ENCODE assay signal across 1 cellular context in genomic region chr16:52439750-52440149, GRCh38.
TF ChIP-seq lines count a peak whose summit lies in the region.

No MANE protein-coding gene starts in this region.

TF ChIP-seq in GM23338, 12 proteins besides CTCF, POLR2A, EP300 and RAD21 (continued from another document):
- TF ChIP-seq, protein P1, sequence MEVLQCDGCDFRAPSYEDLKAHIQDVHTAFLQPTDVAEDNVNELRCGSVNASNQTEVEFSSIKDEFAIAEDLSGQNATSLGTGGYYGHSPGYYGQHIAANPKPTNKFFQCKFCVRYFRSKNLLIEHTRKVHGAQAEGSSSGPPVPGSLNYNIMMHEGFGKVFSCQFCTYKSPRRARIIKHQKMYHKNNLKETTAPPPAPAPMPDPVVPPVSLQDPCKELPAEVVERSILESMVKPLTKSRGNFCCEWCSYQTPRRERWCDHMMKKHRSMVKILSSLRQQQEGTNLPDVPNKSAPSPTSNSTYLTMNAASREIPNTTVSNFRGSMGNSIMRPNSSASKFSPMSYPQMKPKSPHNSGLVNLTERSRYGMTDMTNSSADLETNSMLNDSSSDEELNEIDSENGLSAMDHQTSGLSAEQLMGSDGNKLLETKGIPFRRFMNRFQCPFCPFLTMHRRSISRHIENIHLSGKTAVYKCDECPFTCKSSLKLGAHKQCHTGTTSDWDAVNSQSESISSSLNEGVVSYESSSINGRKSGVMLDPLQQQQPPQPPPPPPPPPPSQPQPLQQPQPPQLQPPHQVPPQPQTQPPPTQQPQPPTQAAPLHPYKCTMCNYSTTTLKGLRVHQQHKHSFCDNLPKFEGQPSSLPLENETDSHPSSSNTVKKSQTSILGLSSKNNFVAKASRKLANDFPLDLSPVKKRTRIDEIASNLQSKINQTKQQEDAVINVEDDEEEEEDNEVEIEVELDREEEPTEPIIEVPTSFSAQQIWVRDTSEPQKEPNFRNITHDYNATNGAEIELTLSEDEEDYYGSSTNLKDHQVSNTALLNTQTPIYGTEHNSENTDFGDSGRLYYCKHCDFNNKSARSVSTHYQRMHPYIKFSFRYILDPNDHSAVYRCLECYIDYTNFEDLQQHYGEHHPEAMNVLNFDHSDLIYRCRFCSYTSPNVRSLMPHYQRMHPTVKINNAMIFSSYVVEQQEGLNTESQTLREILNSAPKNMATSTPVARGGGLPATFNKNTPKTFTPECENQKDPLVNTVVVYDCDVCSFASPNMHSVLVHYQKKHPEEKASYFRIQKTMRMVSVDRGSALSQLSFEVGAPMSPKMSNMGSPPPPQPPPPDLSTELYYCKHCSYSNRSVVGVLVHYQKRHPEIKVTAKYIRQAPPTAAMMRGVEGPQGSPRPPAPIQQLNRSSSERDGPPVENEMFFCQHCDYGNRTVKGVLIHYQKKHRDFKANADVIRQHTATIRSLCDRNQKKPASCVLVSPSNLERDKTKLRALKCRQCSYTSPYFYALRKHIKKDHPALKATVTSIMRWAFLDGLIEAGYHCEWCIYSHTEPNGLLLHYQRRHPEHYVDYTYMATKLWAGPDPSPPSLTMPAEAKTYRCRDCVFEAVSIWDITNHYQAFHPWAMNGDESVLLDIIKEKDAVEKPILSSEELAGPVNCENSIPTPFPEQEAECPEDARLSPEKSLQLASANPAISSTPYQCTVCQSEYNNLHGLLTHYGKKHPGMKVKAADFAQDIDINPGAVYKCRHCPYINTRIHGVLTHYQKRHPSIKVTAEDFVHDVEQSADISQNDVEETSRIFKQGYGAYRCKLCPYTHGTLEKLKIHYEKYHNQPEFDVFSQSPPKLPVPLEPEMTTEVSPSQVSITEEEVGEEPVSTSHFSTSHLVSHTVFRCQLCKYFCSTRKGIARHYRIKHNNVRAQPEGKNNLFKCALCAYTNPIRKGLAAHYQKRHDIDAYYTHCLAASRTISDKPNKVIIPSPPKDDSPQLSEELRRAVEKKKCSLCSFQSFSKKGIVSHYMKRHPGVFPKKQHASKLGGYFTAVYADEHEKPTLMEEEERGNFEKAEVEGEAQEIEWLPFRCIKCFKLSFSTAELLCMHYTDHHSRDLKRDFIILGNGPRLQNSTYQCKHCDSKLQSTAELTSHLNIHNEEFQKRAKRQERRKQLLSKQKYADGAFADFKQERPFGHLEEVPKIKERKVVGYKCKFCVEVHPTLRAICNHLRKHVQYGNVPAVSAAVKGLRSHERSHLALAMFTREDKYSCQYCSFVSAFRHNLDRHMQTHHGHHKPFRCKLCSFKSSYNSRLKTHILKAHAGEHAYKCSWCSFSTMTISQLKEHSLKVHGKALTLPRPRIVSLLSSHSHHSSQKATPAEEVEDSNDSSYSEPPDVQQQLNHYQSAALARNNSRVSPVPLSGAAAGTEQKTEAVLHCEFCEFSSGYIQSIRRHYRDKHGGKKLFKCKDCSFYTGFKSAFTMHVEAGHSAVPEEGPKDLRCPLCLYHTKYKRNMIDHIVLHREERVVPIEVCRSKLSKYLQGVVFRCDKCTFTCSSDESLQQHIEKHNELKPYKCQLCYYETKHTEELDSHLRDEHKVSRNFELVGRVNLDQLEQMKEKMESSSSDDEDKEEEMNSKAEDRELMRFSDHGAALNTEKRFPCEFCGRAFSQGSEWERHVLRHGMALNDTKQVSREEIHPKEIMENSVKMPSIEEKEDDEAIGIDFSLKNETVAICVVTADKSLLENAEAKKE (CRISPR knock-in tag; IDR thresholded peaks at IDR 0.05): no peak
- no peak for TF ChIP-seq POLR2AphosphoS5 (IDR thresholded peaks at IDR 0.05; ENCODE audit: low read depth)
- TF ChIP-seq EZH2phosphoT487 (IDR thresholded peaks at IDR 0.05; ENCODE audit: unreplicated experiment): no peak
- TF ChIP-seq REST (IDR thresholded peaks at IDR 0.05; ENCODE audit: unreplicated experiment): no peak
- no peak for TF ChIP-seq JUNB (IDR thresholded peaks at IDR 0.05; ENCODE audit: unreplicated experiment)
- TF ChIP-seq CREB1 (CRISPR knock-in tag; IDR thresholded peaks at IDR 0.05; ENCODE audit: low read depth): no peak
- no peak for TF ChIP-seq NANOG (IDR thresholded peaks at IDR 0.05; ENCODE audit: borderline replicate concordance)
- TF ChIP-seq EZH2 (IDR thresholded peaks at IDR 0.05; ENCODE audit: low read depth, unreplicated experiment): no peak
